In the genomic region with DNA sequence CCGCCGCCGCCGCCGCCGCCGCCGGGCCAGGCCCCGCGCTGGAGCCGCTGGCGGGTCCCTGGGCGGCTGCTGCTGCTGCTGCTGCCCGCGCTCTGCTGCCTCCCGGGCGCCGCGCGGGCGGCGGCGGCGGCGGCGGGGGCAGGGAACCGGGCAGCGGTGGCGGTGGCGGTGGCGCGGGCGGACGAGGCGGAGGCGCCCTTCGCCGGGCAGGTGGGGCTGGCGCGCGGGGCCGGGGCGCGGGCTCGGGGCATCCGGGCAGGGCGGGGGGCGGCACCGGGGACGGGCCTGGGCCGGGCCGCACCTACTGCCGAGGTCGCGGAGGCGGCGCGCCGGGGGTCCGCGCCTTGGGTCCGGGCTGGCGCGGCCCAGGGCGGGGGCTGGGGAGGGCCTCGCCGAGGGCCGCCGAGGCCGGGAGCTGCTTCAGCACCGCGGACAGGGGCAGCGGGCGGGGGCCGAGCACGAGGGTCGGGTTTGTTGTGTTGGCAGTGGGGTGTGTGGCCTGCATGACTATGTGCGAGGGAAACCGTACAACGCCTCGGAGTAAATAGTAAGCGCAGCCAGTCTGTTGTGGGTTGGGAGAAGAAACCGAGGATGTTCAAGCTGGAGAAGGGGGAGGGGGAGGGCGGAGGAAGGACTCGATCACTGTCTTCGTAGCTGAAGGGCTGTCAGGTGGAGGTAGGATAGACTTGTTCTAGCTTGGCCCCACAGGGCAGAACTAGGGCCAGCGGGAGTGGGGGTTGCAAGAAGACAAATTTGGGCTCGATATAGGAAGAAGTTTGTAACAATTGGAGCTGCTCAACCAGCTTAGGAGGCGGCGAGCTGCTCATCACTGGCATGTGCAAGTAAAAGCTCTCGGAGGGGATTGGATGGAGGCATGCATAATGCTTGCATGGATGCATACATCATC, we compare ENCODE assay signal across 1 cellular context.
TF ChIP-seq lines count a peak whose summit lies in the region.

No MANE protein-coding gene starts in this region.

TF ChIP-seq in WTC11, 78 proteins besides CTCF, POLR2A, EP300 and RAD21 (continued from another document and continues in another):
- TF ChIP-seq, protein P1, sequence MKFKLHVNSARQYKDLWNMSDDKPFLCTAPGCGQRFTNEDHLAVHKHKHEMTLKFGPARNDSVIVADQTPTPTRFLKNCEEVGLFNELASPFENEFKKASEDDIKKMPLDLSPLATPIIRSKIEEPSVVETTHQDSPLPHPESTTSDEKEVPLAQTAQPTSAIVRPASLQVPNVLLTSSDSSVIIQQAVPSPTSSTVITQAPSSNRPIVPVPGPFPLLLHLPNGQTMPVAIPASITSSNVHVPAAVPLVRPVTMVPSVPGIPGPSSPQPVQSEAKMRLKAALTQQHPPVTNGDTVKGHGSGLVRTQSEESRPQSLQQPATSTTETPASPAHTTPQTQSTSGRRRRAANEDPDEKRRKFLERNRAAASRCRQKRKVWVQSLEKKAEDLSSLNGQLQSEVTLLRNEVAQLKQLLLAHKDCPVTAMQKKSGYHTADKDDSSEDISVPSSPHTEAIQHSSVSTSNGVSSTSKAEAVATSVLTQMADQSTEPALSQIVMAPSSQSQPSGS (CRISPR knock-in tag; IDR thresholded peaks at IDR 0.05; ENCODE audit: borderline replicate concordance, low read depth) = peak; percentile 60; the same call in 1 of the 2 replicates
- TF ChIP-seq IRF2 (CRISPR knock-in tag; IDR thresholded peaks at IDR 0.05; ENCODE audit: borderline replicate concordance, low read depth) (peak; percentile 47; the same call in 1 of the 2 replicates), ZNF396 (CRISPR knock-in tag; IDR thresholded peaks at IDR 0.05; ENCODE audit: borderline replicate concordance) (no peak), E2F4 (CRISPR knock-in tag; IDR thresholded peaks at IDR 0.05; ENCODE audit: borderline replicate concordance, low read depth) (peak; percentile 43; the same call in 1 of the 2 replicates), NFYB (CRISPR knock-in tag; conservative IDR thresholded peaks at IDR 0.05; ENCODE audit: low read depth) (0 out of 2 replicates have a peak, but pooled peaks have one; percentile 25), HMGA2 (CRISPR knock-in tag; IDR thresholded peaks at IDR 0.05) (no peak), NR2C2 (CRISPR knock-in tag; IDR thresholded peaks at IDR 0.05) (peak; percentile 59; the same call in 1 of the 2 replicates), ESRRA (CRISPR knock-in tag; IDR thresholded peaks at IDR 0.05; ENCODE audit: borderline replicate concordance) (no peak), ZBTB43 (CRISPR knock-in tag; IDR thresholded peaks at IDR 0.05) (peak; percentile 76; the same call in 1 of the 2 replicates), JAZF1 (CRISPR knock-in tag; IDR thresholded peaks at IDR 0.05) (no peak), ZNF121 (CRISPR knock-in tag; IDR thresholded peaks at IDR 0.05) (no peak), TCF7 (CRISPR knock-in tag; IDR thresholded peaks at IDR 0.05; ENCODE audit: low read depth) (peak; percentile 82; the same call in 1 of the 2 replicates), ZSCAN18 (CRISPR knock-in tag; IDR thresholded peaks at IDR 0.05) (no peak), CREM (CRISPR knock-in tag; IDR thresholded peaks at IDR 0.05) (peak; percentile 63; the same call in 1 of the 2 replicates), SP1 (CRISPR knock-in tag; conservative IDR thresholded peaks at IDR 0.05) (peak; percentile 73), ELF4 (CRISPR knock-in tag; IDR thresholded peaks at IDR 0.05; ENCODE audit: low read depth) (no peak), ZNF219 (CRISPR knock-in tag; IDR thresholded peaks at IDR 0.05; ENCODE audit: borderline replicate concordance) (0 out of 2 replicates have a peak, but pooled peaks have one; percentile 85), ZNF671 (CRISPR knock-in tag; IDR thresholded peaks at IDR 0.05) (no peak), FOXP1 (CRISPR knock-in tag; IDR thresholded peaks at IDR 0.05; ENCODE audit: borderline replicate concordance) (peak; percentile 97), ZNF232 (CRISPR knock-in tag; IDR thresholded peaks at IDR 0.05) (0 out of 2 replicates have a peak, but pooled peaks have one; percentile 48), CREB1 (CRISPR knock-in tag; IDR thresholded peaks at IDR 0.05) (peak; percentile 46; the same call in 1 of the 2 replicates), HMGXB4 (CRISPR knock-in tag; IDR thresholded peaks at IDR 0.05) (no peak), MYBL2 (CRISPR knock-in tag; IDR thresholded peaks at IDR 0.05) (peak; percentile 81), NFE2L1 (CRISPR knock-in tag; IDR thresholded peaks at IDR 0.05) (peak; percentile 96), USF1 (CRISPR knock-in tag; IDR thresholded peaks at IDR 0.05) (peak; percentile 75; the same call in 1 of the 2 replicates)
- TF ChIP-seq, protein P2, sequence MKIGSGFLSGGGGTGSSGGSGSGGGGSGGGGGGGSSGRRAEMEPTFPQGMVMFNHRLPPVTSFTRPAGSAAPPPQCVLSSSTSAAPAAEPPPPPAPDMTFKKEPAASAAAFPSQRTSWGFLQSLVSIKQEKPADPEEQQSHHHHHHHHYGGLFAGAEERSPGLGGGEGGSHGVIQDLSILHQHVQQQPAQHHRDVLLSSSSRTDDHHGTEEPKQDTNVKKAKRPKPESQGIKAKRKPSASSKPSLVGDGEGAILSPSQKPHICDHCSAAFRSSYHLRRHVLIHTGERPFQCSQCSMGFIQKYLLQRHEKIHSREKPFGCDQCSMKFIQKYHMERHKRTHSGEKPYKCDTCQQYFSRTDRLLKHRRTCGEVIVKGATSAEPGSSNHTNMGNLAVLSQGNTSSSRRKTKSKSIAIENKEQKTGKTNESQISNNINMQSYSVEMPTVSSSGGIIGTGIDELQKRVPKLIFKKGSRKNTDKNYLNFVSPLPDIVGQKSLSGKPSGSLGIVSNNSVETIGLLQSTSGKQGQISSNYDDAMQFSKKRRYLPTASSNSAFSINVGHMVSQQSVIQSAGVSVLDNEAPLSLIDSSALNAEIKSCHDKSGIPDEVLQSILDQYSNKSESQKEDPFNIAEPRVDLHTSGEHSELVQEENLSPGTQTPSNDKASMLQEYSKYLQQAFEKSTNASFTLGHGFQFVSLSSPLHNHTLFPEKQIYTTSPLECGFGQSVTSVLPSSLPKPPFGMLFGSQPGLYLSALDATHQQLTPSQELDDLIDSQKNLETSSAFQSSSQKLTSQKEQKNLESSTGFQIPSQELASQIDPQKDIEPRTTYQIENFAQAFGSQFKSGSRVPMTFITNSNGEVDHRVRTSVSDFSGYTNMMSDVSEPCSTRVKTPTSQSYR (CRISPR knock-in tag; IDR thresholded peaks at IDR 0.05) = peak; percentile 41; the same call in 1 of the 2 replicates
- TF ChIP-seq, protein P3, sequence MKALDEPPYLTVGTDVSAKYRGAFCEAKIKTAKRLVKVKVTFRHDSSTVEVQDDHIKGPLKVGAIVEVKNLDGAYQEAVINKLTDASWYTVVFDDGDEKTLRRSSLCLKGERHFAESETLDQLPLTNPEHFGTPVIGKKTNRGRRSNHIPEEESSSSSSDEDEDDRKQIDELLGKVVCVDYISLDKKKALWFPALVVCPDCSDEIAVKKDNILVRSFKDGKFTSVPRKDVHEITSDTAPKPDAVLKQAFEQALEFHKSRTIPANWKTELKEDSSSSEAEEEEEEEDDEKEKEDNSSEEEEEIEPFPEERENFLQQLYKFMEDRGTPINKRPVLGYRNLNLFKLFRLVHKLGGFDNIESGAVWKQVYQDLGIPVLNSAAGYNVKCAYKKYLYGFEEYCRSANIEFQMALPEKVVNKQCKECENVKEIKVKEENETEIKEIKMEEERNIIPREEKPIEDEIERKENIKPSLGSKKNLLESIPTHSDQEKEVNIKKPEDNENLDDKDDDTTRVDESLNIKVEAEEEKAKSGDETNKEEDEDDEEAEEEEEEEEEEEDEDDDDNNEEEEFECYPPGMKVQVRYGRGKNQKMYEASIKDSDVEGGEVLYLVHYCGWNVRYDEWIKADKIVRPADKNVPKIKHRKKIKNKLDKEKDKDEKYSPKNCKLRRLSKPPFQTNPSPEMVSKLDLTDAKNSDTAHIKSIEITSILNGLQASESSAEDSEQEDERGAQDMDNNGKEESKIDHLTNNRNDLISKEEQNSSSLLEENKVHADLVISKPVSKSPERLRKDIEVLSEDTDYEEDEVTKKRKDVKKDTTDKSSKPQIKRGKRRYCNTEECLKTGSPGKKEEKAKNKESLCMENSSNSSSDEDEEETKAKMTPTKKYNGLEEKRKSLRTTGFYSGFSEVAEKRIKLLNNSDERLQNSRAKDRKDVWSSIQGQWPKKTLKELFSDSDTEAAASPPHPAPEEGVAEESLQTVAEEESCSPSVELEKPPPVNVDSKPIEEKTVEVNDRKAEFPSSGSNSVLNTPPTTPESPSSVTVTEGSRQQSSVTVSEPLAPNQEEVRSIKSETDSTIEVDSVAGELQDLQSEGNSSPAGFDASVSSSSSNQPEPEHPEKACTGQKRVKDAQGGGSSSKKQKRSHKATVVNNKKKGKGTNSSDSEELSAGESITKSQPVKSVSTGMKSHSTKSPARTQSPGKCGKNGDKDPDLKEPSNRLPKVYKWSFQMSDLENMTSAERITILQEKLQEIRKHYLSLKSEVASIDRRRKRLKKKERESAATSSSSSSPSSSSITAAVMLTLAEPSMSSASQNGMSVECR (CRISPR knock-in tag; IDR thresholded peaks at IDR 0.05; ENCODE audit: borderline replicate concordance) = peak; percentile 98
- TF ChIP-seq, protein P4, sequence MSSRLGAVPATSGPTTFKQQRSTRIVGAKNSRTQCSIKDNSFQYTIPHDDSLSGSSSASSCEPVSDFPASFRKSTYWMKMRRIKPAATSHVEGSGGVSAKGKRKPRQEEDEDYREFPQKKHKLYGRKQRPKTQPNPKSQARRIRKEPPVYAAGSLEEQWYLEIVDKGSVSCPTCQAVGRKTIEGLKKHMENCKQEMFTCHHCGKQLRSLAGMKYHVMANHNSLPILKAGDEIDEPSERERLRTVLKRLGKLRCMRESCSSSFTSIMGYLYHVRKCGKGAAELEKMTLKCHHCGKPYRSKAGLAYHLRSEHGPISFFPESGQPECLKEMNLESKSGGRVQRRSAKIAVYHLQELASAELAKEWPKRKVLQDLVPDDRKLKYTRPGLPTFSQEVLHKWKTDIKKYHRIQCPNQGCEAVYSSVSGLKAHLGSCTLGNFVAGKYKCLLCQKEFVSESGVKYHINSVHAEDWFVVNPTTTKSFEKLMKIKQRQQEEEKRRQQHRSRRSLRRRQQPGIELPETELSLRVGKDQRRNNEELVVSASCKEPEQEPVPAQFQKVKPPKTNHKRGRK (CRISPR knock-in tag; IDR thresholded peaks at IDR 0.05; ENCODE audit: borderline replicate concordance) = peak; percentile 54; the same call in 1 of the 2 replicates
- TF ChIP-seq, protein P5, sequence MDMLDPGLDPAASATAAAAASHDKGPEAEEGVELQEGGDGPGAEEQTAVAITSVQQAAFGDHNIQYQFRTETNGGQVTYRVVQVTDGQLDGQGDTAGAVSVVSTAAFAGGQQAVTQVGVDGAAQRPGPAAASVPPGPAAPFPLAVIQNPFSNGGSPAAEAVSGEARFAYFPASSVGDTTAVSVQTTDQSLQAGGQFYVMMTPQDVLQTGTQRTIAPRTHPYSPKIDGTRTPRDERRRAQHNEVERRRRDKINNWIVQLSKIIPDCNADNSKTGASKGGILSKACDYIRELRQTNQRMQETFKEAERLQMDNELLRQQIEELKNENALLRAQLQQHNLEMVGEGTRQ (CRISPR knock-in tag; IDR thresholded peaks at IDR 0.05) = 0 out of 2 replicates have a peak, but pooled peaks have one; percentile 21
